Comparison of ENCODE assay signal across 1 cellular context in the genomic region with DNA sequence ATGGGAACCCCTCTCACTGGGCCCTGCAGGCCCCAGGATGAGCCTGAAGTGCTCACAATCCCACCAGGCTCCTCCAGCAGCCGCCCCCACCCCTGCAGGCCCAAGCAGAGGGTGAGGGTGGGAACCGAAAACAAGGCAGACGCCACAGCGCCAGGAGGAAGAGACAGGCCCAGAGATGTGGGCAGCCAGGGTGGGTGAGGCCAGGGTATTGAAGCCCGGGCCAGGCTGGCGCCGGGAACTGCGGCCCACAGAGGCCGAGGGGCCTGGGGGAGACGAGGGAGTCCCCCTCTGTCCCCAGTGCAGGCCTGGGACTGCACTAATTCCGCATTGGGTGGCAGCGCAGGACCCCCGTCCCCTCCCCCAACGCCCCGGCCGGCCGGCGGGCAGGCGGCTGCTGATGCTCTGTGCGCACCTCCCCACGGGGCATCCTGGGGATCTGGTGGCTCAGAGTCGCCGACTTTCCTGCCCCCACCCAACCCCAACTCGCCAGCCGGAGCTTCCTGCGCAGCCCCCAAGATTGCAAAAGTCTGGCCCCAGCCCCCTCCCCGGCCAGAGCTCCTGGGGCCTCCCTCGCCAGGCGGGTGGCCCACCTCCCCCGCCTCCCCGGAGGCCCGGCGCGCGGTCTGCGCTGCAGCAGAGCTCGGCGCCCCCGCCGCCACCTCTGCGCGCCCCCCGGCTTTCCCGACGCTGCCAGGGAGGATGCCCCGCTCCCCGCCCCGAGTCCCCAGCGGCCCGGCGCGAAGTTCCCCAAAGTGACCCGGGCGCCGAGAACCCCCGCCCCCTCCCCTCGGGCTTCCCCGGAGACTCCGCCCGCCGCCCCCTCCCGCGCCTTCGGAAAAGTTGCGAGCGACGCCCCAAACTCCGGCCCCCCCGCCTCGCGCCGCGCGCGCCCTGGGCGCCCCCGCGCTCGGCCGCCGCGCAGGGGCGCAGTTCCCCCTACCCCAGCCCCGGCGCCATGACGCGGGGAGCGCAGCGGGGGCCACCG.
TF ChIP-seq lines count a peak whose summit lies in the region.

No MANE protein-coding gene starts in this region.

TF ChIP-seq in A549, 52 proteins besides CTCF, POLR2A, EP300 and RAD21 (continued from another document):
- TF ChIP-seq ESRRA (IDR thresholded peaks at IDR 0.05; ENCODE audit: borderline replicate concordance, low read length) (no peak), SMC3 (IDR thresholded peaks at IDR 0.05) (no peak), RARB (CRISPR knock-in tag; IDR thresholded peaks at IDR 0.05) (no peak)
